In genomic region chr1:179145521-179145920, GRCh38 we compare ENCODE assay signal across 16 cellular contexts.
"Had no signal": no experiment of that assay in that cellular context is flagged by ENCODE, and none has a peak within 500 bp of the region (broad histone marks: within the 10 kb centered on the region; RNA-seq: fewer than 3 reads in every experiment).

No MANE protein-coding gene starts in this region.

- H3K9me3 Mint-ChIP-seq: activated naive CD4-positive, alpha-beta T cell treated with anti-CD3 and anti-CD28 coated beads for 36 hours had no signal

- DNase-seq: activated CD4-positive, alpha-beta memory T cell treated with anti-CD3 and anti-CD28 coated beads, Interleukin-2, amount 10 ng/mL, durations not matched to agents 7 days and 5 days; activated naive CD4-positive, alpha-beta T cell treated with anti-CD3 and anti-CD28 coated beads for 36 hours; activated T-cell treated with anti-CD3 and anti-CD28 coated beads, Interleukin-2, amount 50 U/mL, for 24 hours; effector CD4-positive, alpha-beta T cell; heart right ventricle; left lung; midbrain; occipital lobe; posterior cingulate gyrus; sigmoid colon; spleen; stimulated activated CD4-positive, alpha-beta T cell treated with anti-CD3 and anti-CD28 coated beads, Interleukin-4, amount 100 ng/mL, for 4 hours; tibial artery had no signal

- H3K4me3 ChIP-seq: esophagus muscularis mucosa, heart right ventricle, left lung, sigmoid colon, spleen, tibial artery had no signal

- H3K27me3 Mint-ChIP-seq: activated CD4-positive, alpha-beta memory T cell treated with anti-CD3 and anti-CD28 coated beads, Interleukin-2, amount 10 ng/mL, durations not matched to agents 7 days and 5 days; activated T-cell treated with anti-CD3 and anti-CD28 coated beads, Interleukin-2, amount 50 U/mL, for 24 hours had no signal

- H3K9me3 ChIP-seq: left lung had no signal

- ATAC-seq: heart right ventricle, left lung had no signal

- H3K36me3 ChIP-seq: esophagus muscularis mucosa, sigmoid colon had no signal

- H3K4me3 Mint-ChIP-seq: activated CD4-positive, alpha-beta memory T cell treated with anti-CD3 and anti-CD28 coated beads, Interleukin-2, amount 10 ng/mL, durations not matched to agents 7 days and 5 days; activated naive CD4-positive, alpha-beta T cell treated with anti-CD3 and anti-CD28 coated beads for 36 hours; activated T-cell treated with anti-CD3 and anti-CD28 coated beads, Interleukin-2, amount 50 U/mL, for 24 hours; T-helper 1 cell treated with Interleukin-12 subunit alpha and Interleukin-12 subunit beta and Interleukin-4 antibody, amounts not matched to agents 30 μg/mL and 1 μg/mL, for 36 hours had no signal

- H3K27me3 ChIP-seq: esophagus muscularis mucosa, heart right ventricle, left lung, sigmoid colon, spleen, tibial artery had no signal

- H3K27ac ChIP-seq: esophagus muscularis mucosa, heart right ventricle, left lung, sigmoid colon, spleen, tibial artery had no signal

- H3K27ac Mint-ChIP-seq: activated CD4-positive, alpha-beta memory T cell treated with anti-CD3 and anti-CD28 coated beads, Interleukin-2, amount 10 ng/mL, durations not matched to agents 7 days and 5 days; activated naive CD4-positive, alpha-beta T cell treated with anti-CD3 and anti-CD28 coated beads for 36 hours; activated T-cell treated with anti-CD3 and anti-CD28 coated beads, Interleukin-2, amount 50 U/mL, for 24 hours; activated T-helper 2 cell treated with anti-CD3 and anti-CD28 coated beads, Interferon-gamma antibody, Interleukin-2, Interleukin-4, amounts not matched to agents 10 μg/mL and 5 μg/mL and 100 μg/mL, durations not matched to agents 14 hours and 24 hours and 36 hours; T-helper 1 cell treated with Interleukin-12 subunit alpha and Interleukin-12 subunit beta and Interleukin-4 antibody, amounts not matched to agents 30 μg/mL and 1 μg/mL, for 36 hours had no signal
